1 cellular context compared by ENCODE assay signal in the genomic region with DNA sequence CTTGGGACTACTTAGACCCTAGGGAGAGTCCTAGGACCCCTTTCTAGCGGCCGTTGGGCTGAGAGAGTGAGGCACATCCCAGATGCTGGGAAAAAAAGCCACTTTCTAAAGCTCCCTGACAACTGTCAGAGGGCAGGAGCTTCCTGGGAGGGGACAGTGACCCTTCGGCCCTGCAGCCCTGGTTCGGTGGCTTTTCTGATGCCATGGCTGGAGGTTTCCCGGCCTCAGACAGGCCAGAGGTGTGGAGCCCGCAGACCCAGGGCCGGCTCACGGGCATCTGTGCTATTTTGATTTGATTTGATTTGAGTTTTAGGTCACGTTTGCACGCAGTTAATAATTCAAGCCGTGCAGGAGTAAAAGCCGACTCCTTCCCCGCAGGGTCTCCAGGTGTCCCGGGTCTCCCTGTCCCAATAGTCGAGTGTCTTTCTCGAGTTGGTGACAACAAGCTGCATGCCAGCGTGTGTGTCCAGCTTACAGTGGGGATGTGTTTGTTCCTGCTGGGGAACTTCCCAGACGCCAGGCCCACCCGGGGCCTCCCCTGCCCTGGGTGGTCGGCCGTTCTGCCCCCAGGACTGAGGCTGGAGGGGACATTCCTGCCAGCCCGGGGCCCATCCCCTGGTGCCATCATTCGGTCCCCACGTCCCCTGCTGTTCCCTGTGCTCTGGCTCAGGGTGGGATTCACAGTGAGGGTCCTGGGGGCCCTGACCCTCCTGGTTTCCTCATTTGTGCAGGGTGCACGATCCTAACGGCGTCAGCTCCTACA.
TF ChIP-seq lines count a peak whose summit lies in the region.

No MANE protein-coding gene starts in this region.

TF ChIP-seq in K562, 482 proteins besides CTCF, POLR2A, EP300 and RAD21:
- TF ChIP-seq TEAD1 (CRISPR knock-in tag; IDR thresholded peaks at IDR 0.05) (no peak), FOSL1 (tag; conservative IDR thresholded peaks at IDR 0.05) (no peak), TAF15 (IDR thresholded peaks at IDR 0.05; ENCODE audit: low read depth, low read length) (no peak), ZNF561 (CRISPR knock-in tag; conservative IDR thresholded peaks at IDR 0.05) (0 out of 2 replicates have a peak, but pooled peaks have one; percentile 16), BCOR (IDR thresholded peaks at IDR 0.05) (no peak), TEAD4 (IDR thresholded peaks at IDR 0.05; ENCODE audit: low read length) (no peak), TEAD4 (CRISPR knock-in tag; IDR thresholded peaks at IDR 0.05; ENCODE audit: borderline replicate concordance) (peak; percentile 7; the same call in 1 of the 2 replicates), ESRRB (CRISPR knock-in tag; IDR thresholded peaks at IDR 0.05; ENCODE audit: borderline replicate concordance) (no peak), BRF1 (IDR thresholded peaks at IDR 0.05; ENCODE audit: borderline replicate concordance, extremely low read depth, insufficient read length) (no peak), ESRRA (IDR thresholded peaks at IDR 0.05; ENCODE audit: borderline replicate concordance, low read depth) (no peak), ZC3H4 (CRISPR knock-in tag; IDR thresholded peaks at IDR 0.05; ENCODE audit: borderline replicate concordance) (peak; percentile 67; the same call in 1 of the 2 replicates), SMAD4 (CRISPR knock-in tag; conservative IDR thresholded peaks at IDR 0.05) (no peak), RBM14 (IDR thresholded peaks at IDR 0.05; ENCODE audit: borderline replicate concordance, insufficient read depth, low read depth, low read length) (no peak), SPI1 (IDR thresholded peaks at IDR 0.05; ENCODE audit: borderline replicate concordance, low read depth, low read length) (no peak), KDM5B (IDR thresholded peaks at IDR 0.05; ENCODE audit: insufficient replicate concordance, low read depth, low read length) (peak; percentile 10), KLF1 (tag; IDR thresholded peaks at IDR 0.05) (no peak), ZNF239 (CRISPR knock-in tag; IDR thresholded peaks at IDR 0.05) (0 out of 2 replicates have a peak, but pooled peaks have one; percentile 4), SAP30 (IDR thresholded peaks at IDR 0.05; ENCODE audit: borderline replicate concordance, insufficient read depth, low read depth, low read length, poor library complexity, severe bottlenecking) (peak; percentile 35), NRF1 (conservative IDR thresholded peaks at IDR 0.05 in 1 of 2, IDR thresholded peaks at IDR 0.05 in 1 of 2) (no peak), CHD4 (IDR thresholded peaks at IDR 0.05; ENCODE audit: insufficient read depth, insufficient replicate concordance, low read depth, low read length, poor library complexity, severe bottlenecking) (no peak), TGIF2 (CRISPR knock-in tag; IDR thresholded peaks at IDR 0.05) (no peak), ZNF444 (CRISPR knock-in tag; IDR thresholded peaks at IDR 0.05) (no peak), ZNF77 (CRISPR knock-in tag; IDR thresholded peaks at IDR 0.05) (no peak), TCF7L2 (IDR thresholded peaks at IDR 0.05; ENCODE audit: low read depth, low read length) (no peak), NCOR1 (IDR thresholded peaks at IDR 0.05) (no peak), CBX1 (IDR thresholded peaks at IDR 0.05; ENCODE audit: low read depth) (0 out of 2 replicates have a peak, but pooled peaks have one; percentile 11), ZNF3 (CRISPR knock-in tag; IDR thresholded peaks at IDR 0.05) (no peak), POLR2B (IDR thresholded peaks at IDR 0.05; ENCODE audit: low read depth, partially characterized antibody) (no peak), ELF2 (CRISPR knock-in tag; IDR thresholded peaks at IDR 0.05) (no peak), ERF (CRISPR knock-in tag; IDR thresholded peaks at IDR 0.05) (no peak), EZH2 (IDR thresholded peaks at IDR 0.05; ENCODE audit: borderline replicate concordance, low read depth, low read length) (no peak), ETV1 (tag; conservative IDR thresholded peaks at IDR 0.05; ENCODE audit: low read depth) (peak; percentile 6; the same call in 1 of the 2 replicates), HDAC1 (IDR thresholded peaks at IDR 0.05) (no peak), ELF1 (tag; IDR thresholded peaks at IDR 0.05) (no peak; the same call in 1 of the 2 replicates), ZFX (CRISPR knock-in tag; IDR thresholded peaks at IDR 0.05) (peak; percentile 42), ZNF408 (CRISPR knock-in tag; IDR thresholded peaks at IDR 0.05; ENCODE audit: low read depth) (no peak), KLF6 (CRISPR knock-in tag; IDR thresholded peaks at IDR 0.05; ENCODE audit: borderline replicate concordance) (0 out of 2 replicates have a peak, but pooled peaks have one; percentile 6), SRSF7 (optimal IDR thresholded peaks at IDR 0.05; ENCODE audit: low read depth, low read length) (no peak)
- TF ChIP-seq, protein P1, sequence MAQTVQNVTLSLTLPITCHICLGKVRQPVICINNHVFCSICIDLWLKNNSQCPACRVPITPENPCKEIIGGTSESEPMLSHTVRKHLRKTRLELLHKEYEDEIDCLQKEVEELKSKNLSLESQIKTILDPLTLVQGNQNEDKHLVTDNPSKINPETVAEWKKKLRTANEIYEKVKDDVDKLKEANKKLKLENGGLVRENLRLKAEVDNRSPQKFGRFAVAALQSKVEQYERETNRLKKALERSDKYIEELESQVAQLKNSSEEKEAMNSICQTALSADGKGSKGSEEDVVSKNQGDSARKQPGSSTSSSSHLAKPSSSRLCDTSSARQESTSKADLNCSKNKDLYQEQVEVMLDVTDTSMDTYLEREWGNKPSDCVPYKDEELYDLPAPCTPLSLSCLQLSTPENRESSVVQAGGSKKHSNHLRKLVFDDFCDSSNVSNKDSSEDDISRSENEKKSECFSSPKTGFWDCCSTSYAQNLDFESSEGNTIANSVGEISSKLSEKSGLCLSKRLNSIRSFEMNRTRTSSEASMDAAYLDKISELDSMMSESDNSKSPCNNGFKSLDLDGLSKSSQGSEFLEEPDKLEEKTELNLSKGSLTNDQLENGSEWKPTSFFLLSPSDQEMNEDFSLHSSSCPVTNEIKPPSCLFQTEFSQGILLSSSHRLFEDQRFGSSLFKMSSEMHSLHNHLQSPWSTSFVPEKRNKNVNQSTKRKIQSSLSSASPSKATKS (CRISPR knock-in tag; IDR thresholded peaks at IDR 0.05): no peak
- TF ChIP-seq, protein P2, sequence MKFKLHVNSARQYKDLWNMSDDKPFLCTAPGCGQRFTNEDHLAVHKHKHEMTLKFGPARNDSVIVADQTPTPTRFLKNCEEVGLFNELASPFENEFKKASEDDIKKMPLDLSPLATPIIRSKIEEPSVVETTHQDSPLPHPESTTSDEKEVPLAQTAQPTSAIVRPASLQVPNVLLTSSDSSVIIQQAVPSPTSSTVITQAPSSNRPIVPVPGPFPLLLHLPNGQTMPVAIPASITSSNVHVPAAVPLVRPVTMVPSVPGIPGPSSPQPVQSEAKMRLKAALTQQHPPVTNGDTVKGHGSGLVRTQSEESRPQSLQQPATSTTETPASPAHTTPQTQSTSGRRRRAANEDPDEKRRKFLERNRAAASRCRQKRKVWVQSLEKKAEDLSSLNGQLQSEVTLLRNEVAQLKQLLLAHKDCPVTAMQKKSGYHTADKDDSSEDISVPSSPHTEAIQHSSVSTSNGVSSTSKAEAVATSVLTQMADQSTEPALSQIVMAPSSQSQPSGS (CRISPR knock-in tag; IDR thresholded peaks at IDR 0.05): no peak
- TF ChIP-seq, protein P3, sequence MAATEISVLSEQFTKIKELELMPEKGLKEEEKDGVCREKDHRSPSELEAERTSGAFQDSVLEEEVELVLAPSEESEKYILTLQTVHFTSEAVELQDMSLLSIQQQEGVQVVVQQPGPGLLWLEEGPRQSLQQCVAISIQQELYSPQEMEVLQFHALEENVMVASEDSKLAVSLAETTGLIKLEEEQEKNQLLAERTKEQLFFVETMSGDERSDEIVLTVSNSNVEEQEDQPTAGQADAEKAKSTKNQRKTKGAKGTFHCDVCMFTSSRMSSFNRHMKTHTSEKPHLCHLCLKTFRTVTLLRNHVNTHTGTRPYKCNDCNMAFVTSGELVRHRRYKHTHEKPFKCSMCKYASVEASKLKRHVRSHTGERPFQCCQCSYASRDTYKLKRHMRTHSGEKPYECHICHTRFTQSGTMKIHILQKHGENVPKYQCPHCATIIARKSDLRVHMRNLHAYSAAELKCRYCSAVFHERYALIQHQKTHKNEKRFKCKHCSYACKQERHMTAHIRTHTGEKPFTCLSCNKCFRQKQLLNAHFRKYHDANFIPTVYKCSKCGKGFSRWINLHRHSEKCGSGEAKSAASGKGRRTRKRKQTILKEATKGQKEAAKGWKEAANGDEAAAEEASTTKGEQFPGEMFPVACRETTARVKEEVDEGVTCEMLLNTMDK (IDR thresholded peaks at IDR 0.05; ENCODE audit: borderline replicate concordance, insufficient read depth, low read depth, low read length, poor library complexity, severe bottlenecking): no peak
- TF ChIP-seq, protein P4, sequence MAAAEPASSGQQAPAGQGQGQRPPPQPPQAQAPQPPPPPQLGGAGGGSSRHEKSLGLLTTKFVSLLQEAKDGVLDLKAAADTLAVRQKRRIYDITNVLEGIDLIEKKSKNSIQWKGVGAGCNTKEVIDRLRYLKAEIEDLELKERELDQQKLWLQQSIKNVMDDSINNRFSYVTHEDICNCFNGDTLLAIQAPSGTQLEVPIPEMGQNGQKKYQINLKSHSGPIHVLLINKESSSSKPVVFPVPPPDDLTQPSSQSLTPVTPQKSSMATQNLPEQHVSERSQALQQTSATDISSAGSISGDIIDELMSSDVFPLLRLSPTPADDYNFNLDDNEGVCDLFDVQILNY (CRISPR knock-in tag; IDR thresholded peaks at IDR 0.05): no peak
- TF ChIP-seq, protein P5, sequence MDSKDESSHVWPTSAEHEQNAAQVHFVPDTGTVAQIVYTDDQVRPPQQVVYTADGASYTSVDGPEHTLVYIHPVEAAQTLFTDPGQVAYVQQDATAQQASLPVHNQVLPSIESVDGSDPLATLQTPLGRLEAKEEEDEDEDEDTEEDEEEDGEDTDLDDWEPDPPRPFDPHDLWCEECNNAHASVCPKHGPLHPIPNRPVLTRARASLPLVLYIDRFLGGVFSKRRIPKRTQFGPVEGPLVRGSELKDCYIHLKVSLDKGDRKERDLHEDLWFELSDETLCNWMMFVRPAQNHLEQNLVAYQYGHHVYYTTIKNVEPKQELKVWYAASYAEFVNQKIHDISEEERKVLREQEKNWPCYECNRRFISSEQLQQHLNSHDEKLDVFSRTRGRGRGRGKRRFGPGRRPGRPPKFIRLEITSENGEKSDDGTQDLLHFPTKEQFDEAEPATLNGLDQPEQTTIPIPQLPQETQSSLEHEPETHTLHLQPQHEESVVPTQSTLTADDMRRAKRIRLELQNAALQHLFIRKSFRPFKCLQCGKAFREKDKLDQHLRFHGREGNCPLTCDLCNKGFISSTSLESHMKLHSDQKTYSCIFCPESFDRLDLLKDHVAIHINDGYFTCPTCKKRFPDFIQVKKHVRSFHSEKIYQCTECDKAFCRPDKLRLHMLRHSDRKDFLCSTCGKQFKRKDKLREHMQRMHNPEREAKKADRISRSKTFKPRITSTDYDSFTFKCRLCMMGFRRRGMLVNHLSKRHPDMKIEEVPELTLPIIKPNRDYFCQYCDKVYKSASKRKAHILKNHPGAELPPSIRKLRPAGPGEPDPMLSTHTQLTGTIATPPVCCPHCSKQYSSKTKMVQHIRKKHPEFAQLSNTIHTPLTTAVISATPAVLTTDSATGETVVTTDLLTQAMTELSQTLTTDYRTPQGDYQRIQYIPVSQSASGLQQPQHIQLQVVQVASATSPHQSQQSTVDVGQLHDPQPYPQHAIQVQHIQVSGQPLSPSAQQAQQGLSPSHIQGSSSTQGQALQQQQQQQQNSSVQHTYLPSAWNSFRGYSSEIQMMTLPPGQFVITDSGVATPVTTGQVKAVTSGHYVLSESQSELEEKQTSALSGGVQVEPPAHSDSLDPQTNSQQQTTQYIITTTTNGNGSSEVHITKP (IDR thresholded peaks at IDR 0.05; ENCODE audit: partially characterized antibody): no peak
- TF ChIP-seq, protein P6, sequence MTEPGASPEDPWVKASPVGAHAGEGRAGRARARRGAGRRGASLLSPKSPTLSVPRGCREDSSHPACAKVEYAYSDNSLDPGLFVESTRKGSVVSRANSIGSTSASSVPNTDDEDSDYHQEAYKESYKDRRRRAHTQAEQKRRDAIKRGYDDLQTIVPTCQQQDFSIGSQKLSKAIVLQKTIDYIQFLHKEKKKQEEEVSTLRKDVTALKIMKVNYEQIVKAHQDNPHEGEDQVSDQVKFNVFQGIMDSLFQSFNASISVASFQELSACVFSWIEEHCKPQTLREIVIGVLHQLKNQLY (CRISPR knock-in tag; conservative IDR thresholded peaks at IDR 0.05): no peak
- TF ChIP-seq, protein P7, sequence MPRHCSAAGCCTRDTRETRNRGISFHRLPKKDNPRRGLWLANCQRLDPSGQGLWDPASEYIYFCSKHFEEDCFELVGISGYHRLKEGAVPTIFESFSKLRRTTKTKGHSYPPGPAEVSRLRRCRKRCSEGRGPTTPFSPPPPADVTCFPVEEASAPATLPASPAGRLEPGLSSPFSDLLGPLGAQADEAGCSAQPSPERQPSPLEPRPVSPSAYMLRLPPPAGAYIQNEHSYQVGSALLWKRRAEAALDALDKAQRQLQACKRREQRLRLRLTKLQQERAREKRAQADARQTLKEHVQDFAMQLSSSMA (CRISPR knock-in tag; IDR thresholded peaks at IDR 0.05): no peak
- TF ChIP-seq, protein P8, sequence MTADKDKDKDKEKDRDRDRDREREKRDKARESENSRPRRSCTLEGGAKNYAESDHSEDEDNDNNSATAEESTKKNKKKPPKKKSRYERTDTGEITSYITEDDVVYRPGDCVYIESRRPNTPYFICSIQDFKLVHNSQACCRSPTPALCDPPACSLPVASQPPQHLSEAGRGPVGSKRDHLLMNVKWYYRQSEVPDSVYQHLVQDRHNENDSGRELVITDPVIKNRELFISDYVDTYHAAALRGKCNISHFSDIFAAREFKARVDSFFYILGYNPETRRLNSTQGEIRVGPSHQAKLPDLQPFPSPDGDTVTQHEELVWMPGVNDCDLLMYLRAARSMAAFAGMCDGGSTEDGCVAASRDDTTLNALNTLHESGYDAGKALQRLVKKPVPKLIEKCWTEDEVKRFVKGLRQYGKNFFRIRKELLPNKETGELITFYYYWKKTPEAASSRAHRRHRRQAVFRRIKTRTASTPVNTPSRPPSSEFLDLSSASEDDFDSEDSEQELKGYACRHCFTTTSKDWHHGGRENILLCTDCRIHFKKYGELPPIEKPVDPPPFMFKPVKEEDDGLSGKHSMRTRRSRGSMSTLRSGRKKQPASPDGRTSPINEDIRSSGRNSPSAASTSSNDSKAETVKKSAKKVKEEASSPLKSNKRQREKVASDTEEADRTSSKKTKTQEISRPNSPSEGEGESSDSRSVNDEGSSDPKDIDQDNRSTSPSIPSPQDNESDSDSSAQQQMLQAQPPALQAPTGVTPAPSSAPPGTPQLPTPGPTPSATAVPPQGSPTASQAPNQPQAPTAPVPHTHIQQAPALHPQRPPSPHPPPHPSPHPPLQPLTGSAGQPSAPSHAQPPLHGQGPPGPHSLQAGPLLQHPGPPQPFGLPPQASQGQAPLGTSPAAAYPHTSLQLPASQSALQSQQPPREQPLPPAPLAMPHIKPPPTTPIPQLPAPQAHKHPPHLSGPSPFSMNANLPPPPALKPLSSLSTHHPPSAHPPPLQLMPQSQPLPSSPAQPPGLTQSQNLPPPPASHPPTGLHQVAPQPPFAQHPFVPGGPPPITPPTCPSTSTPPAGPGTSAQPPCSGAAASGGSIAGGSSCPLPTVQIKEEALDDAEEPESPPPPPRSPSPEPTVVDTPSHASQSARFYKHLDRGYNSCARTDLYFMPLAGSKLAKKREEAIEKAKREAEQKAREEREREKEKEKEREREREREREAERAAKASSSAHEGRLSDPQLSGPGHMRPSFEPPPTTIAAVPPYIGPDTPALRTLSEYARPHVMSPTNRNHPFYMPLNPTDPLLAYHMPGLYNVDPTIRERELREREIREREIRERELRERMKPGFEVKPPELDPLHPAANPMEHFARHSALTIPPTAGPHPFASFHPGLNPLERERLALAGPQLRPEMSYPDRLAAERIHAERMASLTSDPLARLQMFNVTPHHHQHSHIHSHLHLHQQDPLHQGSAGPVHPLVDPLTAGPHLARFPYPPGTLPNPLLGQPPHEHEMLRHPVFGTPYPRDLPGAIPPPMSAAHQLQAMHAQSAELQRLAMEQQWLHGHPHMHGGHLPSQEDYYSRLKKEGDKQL (CRISPR knock-in tag; IDR thresholded peaks at IDR 0.05; ENCODE audit: borderline replicate concordance): no peak
TF ChIP-seq in K562: peak in this region for 10.
